1 cellular context compared by ENCODE assay signal in the genomic region with DNA sequence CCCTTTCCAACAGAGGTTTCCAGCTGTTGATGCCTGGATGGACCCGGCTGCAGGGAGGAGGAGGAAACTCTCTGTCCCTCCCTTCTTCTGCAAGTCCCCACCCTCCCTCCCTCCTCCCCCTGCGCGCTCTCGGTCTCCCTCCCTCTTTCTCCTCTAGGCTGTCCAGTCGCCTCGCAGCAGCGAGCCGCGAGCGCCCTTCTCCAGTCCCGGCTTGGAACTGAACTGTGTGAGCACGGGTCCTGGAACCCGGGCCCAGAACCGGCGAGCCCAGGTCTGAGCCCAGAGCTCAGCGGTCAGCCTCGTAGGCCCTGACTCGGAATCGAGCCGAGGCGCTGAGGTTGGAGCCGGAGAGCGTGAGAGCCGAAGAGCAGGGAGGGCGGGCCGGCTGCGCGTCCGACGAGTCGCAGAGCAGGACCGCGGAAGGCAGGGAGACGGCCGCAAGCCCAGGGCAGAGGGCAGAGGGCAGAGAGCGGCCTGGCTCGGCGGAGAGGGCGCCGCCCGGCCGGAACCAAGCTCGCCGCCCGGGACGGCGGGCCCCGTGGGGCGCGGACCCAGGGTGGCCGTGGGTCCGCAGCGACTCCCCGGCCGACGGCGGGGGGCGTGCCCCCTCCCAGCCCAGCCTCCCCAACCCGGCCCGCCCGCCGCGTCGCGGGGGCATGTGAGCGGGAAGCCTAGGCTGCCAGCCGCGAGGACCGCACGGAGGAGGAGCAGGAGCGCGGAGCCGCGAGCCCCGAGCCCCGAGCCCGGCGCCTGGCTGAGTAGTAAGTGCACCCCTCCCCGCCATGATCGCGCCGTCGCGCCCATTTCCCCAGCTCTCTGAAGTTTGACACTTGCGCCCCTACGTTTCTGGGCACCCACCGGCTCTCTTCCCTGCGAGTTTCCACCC.
TF ChIP-seq lines count a peak whose summit lies in the region.

TSS of gene SOX13 (plus strand) at position 165 of the 886 bp plus-strand sequence. CDS start 39,801 bp downstream, outside the sequence.

TF ChIP-seq in HepG2, 621 proteins besides CTCF, POLR2A, EP300 and RAD21 (continued from another document and continues in another):
- TF ChIP-seq, protein P1, sequence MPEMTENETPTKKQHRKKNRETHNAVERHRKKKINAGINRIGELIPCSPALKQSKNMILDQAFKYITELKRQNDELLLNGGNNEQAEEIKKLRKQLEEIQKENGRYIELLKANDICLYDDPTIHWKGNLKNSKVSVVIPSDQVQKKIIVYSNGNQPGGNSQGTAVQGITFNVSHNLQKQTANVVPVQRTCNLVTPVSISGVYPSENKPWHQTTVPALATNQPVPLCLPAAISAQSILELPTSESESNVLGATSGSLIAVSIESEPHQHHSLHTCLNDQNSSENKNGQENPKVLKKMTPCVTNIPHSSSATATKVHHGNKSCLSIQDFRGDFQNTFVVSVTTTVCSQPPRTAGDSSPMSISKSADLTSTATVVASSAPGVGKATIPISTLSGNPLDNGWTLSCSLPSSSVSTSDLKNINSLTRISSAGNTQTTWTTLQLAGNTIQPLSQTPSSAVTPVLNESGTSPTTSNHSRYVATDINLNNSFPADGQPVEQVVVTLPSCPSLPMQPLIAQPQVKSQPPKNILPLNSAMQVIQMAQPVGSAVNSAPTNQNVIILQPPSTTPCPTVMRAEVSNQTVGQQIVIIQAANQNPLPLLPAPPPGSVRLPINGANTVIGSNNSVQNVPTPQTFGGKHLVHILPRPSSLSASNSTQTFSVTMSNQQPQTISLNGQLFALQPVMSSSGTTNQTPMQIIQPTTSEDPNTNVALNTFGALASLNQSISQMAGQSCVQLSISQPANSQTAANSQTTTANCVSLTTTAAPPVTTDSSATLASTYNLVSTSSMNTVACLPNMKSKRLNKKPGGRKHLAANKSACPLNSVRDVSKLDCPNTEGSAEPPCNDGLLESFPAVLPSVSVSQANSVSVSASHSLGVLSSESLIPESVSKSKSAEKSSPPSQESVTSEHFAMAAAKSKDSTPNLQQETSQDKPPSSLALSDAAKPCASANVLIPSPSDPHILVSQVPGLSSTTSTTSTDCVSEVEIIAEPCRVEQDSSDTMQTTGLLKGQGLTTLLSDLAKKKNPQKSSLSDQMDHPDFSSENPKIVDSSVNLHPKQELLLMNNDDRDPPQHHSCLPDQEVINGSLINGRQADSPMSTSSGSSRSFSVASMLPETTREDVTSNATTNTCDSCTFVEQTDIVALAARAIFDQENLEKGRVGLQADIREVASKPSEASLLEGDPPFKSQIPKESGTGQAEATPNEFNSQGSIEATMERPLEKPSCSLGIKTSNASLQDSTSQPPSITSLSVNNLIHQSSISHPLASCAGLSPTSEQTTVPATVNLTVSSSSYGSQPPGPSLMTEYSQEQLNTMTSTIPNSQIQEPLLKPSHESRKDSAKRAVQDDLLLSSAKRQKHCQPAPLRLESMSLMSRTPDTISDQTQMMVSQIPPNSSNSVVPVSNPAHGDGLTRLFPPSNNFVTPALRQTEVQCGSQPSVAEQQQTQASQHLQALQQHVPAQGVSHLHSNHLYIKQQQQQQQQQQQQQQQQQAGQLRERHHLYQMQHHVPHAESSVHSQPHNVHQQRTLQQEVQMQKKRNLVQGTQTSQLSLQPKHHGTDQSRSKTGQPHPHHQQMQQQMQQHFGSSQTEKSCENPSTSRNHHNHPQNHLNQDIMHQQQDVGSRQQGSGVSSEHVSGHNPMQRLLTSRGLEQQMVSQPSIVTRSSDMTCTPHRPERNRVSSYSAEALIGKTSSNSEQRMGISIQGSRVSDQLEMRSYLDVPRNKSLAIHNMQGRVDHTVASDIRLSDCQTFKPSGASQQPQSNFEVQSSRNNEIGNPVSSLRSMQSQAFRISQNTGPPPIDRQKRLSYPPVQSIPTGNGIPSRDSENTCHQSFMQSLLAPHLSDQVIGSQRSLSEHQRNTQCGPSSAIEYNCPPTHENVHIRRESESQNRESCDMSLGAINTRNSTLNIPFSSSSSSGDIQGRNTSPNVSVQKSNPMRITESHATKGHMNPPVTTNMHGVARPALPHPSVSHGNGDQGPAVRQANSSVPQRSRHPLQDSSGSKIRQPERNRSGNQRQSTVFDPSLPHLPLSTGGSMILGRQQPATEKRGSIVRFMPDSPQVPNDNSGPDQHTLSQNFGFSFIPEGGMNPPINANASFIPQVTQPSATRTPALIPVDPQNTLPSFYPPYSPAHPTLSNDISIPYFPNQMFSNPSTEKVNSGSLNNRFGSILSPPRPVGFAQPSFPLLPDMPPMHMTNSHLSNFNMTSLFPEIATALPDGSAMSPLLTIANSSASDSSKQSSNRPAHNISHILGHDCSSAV (CRISPR knock-in tag; IDR thresholded peaks at IDR 0.05; ENCODE audit: borderline replicate concordance) = no peak
- TF ChIP-seq ZNF296 (CRISPR knock-in tag; conservative IDR thresholded peaks at IDR 0.05) (no peak), SIN3A (IDR thresholded peaks at IDR 0.05; ENCODE audit: borderline replicate concordance, low read depth, low read length) (0 out of 2 replicates have a peak, but pooled peaks have one; percentile 48), NRL (CRISPR knock-in tag; IDR thresholded peaks at IDR 0.05; ENCODE audit: borderline replicate concordance) (0 out of 2 replicates have a peak, but pooled peaks have one; percentile 42), ETS1 (CRISPR knock-in tag; IDR thresholded peaks at IDR 0.05) (peak; percentile 45; the same call in 1 of the 2 replicates), TBX3 (IDR thresholded peaks at IDR 0.05; ENCODE audit: borderline replicate concordance) (no peak), ZNF282 (IDR thresholded peaks at IDR 0.05; ENCODE audit: partially characterized antibody) (no peak), ZNF879 (CRISPR knock-in tag; IDR thresholded peaks at IDR 0.05) (0 out of 2 replicates have a peak, but pooled peaks have one; percentile 58), ZFP90 (CRISPR knock-in tag; IDR thresholded peaks at IDR 0.05; ENCODE audit: borderline replicate concordance) (peak; percentile 47; the same call in 1 of the 2 replicates), THRA (CRISPR knock-in tag; IDR thresholded peaks at IDR 0.05; ENCODE audit: borderline replicate concordance) (0 out of 2 replicates have a peak, but pooled peaks have one; percentile 26), TOPORS (CRISPR knock-in tag; IDR thresholded peaks at IDR 0.05) (0 out of 2 replicates have a peak, but pooled peaks have one; percentile 31), EHMT2 (IDR thresholded peaks at IDR 0.05; ENCODE audit: borderline replicate concordance, low read depth, low read length) (no peak), ZNF136 (CRISPR knock-in tag; IDR thresholded peaks at IDR 0.05; ENCODE audit: low read depth) (peak; percentile 43; the same call in 1 of the 2 replicates), FOXK2 (IDR thresholded peaks at IDR 0.05) (no peak), ZNF362 (CRISPR knock-in tag; IDR thresholded peaks at IDR 0.05; ENCODE audit: borderline replicate concordance) (no peak; the same call in 1 of the 2 replicates), ZNF431 (CRISPR knock-in tag; IDR thresholded peaks at IDR 0.05; ENCODE audit: borderline replicate concordance, low read depth) (0 out of 2 replicates have a peak, but pooled peaks have one; percentile 38), SNRNP70 (IDR thresholded peaks at IDR 0.05; ENCODE audit: low read depth, low read length) (no peak), ZNF333 (CRISPR knock-in tag; IDR thresholded peaks at IDR 0.05; ENCODE audit: borderline replicate concordance) (0 out of 2 replicates have a peak, but pooled peaks have one; percentile 29), ZNF264 (CRISPR knock-in tag; IDR thresholded peaks at IDR 0.05) (no peak), ZNF3 (CRISPR knock-in tag; IDR thresholded peaks at IDR 0.05) (no peak), U2AF1 (optimal IDR thresholded peaks at IDR 0.05; ENCODE audit: low read depth, low read length) (no peak), MIER2 (CRISPR knock-in tag; IDR thresholded peaks at IDR 0.05) (no peak), TBP (CRISPR knock-in tag; IDR thresholded peaks at IDR 0.05) (no peak)
- TF ChIP-seq, protein P2, sequence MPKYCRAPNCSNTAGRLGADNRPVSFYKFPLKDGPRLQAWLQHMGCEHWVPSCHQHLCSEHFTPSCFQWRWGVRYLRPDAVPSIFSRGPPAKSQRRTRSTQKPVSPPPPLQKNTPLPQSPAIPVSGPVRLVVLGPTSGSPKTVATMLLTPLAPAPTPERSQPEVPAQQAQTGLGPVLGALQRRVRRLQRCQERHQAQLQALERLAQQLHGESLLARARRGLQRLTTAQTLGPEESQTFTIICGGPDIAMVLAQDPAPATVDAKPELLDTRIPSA (CRISPR knock-in tag; IDR thresholded peaks at IDR 0.05; ENCODE audit: borderline replicate concordance) = peak; percentile 62; the same call in 1 of the 2 replicates
- TF ChIP-seq, protein P3, sequence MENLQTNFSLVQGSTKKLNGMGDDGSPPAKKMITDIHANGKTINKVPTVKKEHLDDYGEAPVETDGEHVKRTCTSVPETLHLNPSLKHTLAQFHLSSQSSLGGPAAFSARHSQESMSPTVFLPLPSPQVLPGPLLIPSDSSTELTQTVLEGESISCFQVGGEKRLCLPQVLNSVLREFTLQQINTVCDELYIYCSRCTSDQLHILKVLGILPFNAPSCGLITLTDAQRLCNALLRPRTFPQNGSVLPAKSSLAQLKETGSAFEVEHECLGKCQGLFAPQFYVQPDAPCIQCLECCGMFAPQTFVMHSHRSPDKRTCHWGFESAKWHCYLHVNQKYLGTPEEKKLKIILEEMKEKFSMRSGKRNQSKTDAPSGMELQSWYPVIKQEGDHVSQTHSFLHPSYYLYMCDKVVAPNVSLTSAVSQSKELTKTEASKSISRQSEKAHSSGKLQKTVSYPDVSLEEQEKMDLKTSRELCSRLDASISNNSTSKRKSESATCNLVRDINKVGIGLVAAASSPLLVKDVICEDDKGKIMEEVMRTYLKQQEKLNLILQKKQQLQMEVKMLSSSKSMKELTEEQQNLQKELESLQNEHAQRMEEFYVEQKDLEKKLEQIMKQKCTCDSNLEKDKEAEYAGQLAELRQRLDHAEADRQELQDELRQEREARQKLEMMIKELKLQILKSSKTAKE (CRISPR knock-in tag; IDR thresholded peaks at IDR 0.05; ENCODE audit: borderline replicate concordance) = peak; percentile 47; the same call in 1 of the 2 replicates
- TF ChIP-seq, protein P4, sequence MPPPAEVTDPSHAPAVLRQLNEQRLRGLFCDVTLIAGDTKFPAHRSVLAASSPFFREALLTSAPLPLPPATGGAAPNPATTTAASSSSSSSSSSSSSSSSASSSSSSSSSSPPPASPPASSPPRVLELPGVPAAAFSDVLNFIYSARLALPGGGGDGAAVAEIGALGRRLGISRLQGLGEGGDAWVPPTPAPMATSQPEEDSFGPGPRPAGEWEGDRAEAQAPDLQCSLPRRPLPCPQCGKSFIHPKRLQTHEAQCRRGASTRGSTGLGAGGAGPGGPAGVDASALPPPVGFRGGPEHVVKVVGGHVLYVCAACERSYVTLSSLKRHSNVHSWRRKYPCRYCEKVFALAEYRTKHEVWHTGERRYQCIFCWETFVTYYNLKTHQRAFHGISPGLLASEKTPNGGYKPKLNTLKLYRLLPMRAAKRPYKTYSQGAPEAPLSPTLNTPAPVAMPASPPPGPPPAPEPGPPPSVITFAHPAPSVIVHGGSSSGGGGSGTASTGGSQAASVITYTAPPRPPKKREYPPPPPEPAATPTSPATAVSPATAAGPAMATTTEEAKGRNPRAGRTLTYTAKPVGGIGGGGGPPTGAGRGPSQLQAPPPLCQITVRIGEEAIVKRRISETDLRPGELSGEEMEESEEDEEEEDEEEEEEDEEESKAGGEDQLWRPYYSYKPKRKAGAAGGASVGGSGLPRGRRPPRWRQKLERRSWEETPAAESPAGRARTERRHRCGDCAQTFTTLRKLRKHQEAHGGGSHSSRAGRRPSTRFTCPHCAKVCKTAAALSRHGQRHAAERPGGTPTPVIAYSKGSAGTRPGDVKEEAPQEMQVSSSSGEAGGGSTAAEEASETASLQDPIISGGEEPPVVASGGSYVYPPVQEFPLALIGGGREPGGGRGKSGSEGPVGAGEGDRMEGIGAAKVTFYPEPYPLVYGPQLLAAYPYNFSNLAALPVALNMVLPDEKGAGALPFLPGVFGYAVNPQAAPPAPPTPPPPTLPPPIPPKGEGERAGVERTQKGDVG (CRISPR knock-in tag; IDR thresholded peaks at IDR 0.05; ENCODE audit: borderline replicate concordance) = no peak
